In the genomic region with DNA sequence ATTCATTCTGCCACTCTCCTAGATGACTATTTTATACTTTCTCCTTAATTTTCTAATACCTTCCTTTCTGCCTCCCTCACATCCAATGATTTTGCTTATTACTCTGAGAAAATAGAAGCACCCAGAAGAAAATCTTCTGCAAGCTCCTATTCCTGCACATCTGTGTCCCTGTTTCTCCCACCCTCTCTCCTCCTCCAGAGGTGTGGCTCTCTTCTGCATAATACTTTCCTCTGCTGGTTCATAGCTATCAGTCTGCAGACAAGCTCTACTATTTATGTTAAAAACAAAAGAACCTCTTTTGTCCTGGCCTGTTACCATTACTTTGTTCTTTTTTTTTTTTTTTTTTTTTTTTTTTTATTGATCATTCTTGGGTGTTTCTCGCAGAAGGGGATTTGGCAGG, we compare ENCODE assay signal across 28 cellular contexts.
"Had no signal": no experiment of that assay in that cellular context is flagged by ENCODE, and none has a peak within 500 bp of the region (broad histone marks: within the 10 kb centered on the region; RNA-seq: fewer than 3 reads in every experiment).

No MANE protein-coding gene starts in this region.

- H3K27me3 Mint-ChIP-seq: activated naive CD8-positive, alpha-beta T cell; naive B cell; stimulated activated naive B cell treated with anti-CD40 and anti-IgM and Interleukin-4, amounts not matched to agents 10 μg/mL and 1 μg/mL and 100 μg/mL, for 72 hours had no signal

- H3K27me3 ChIP-seq: brain microvascular endothelial cell, esophagus muscularis mucosa, foreskin keratinocyte, heart left ventricle, stomach, thyroid gland, upper lobe of left lung, vagina had no signal

- ATAC-seq: activated T-cell treated with anti-CD3 and anti-CD28 coated beads, Interleukin-2, amount 50 U/mL, for 72 hours; foreskin keratinocyte; heart left ventricle; left ventricle myocardium superior; psoas muscle; stimulated activated naive B cell treated with anti-CD40 and anti-IgM and Interleukin-4, amounts not matched to agents 10 μg/mL and 1 μg/mL and 100 μg/mL, for 72 hours had no signal

- H3K27ac Mint-ChIP-seq: activated naive CD8-positive, alpha-beta T cell; activated T-cell treated with anti-CD3 and anti-CD28 coated beads, Interleukin-2, amount 50 U/mL, for 72 hours; endodermal cell; mesothelial cell of epicardium; nephron progenitor cell; stimulated activated naive B cell treated with anti-CD40 and anti-IgM and Interleukin-4, amounts not matched to agents 10 μg/mL and 1 μg/mL and 100 μg/mL, for 72 hours had no signal

- DNase-seq: activated CD4-positive, alpha-beta T cell treated with anti-CD3 and anti-CD28 coated beads for 4 hours; activated CD4-positive, alpha-beta T cell treated with anti-CD3 and anti-CD28 coated beads, Interleukin-2, amount 50 U/mL, for 4 hours; activated CD4-positive, CD25-positive, alpha-beta regulatory T cell; activated naive CD4-positive, alpha-beta T cell; activated T-cell treated with anti-CD3 and anti-CD28 coated beads for 4 hours; activated T-cell treated with anti-CD3 and anti-CD28 coated beads, Interleukin-2, amount 50 U/mL, for 72 hours; brain microvascular endothelial cell; endodermal cell; foreskin keratinocyte; heart left ventricle; left ventricle myocardium superior; mammary epithelial cell; naive B cell; nephron progenitor cell; psoas muscle; stimulated activated CD4-positive, alpha-beta T cell treated with anti-CD3 and anti-CD28 coated beads, Interleukin-1b, Interleukin-23, amount 100 ng/mL, for 48 hours; stimulated activated CD4-positive, alpha-beta T cell treated with anti-CD3 and anti-CD28 coated beads, Interleukin-4, amount 100 ng/mL, for 4 hours; stimulated activated CD8-positive, alpha-beta memory T cell treated with anti-CD3 and anti-CD28 coated beads, Interleukin-4, amount 100 ng/mL, for 48 hours; stimulated activated naive B cell treated with anti-CD40 and anti-IgM and Interleukin-4, amounts not matched to agents 10 μg/mL and 1 μg/mL and 100 μg/mL, for 72 hours; stomach; thyroid gland; upper lobe of left lung had no signal

- H2AFZ ChIP-seq: parathyroid adenoma had no signal

- H3K9ac ChIP-seq: parathyroid adenoma had no signal

- H3K4me3 ChIP-seq: esophagus muscularis mucosa, heart left ventricle, psoas muscle, smooth muscle cell, stomach, thyroid gland, upper lobe of left lung, vagina had no signal

- H3K36me3 ChIP-seq: brain microvascular endothelial cell, esophagus muscularis mucosa, heart left ventricle, stomach, thyroid gland, upper lobe of left lung, vagina had no signal

- H3K9me3 ChIP-seq: esophagus muscularis mucosa, heart left ventricle, psoas muscle, stomach, thyroid gland, upper lobe of left lung, vagina had no signal

- H3K4me3 Mint-ChIP-seq: activated naive CD8-positive, alpha-beta T cell; activated T-cell treated with anti-CD3 and anti-CD28 coated beads, Interleukin-2, amount 50 U/mL, for 72 hours; endodermal cell; mesothelial cell of epicardium; naive B cell; nephron progenitor cell; stimulated activated naive B cell treated with anti-CD40 and anti-IgM and Interleukin-4, amounts not matched to agents 10 μg/mL and 1 μg/mL and 100 μg/mL, for 72 hours had no signal

- H3K27ac ChIP-seq: brain microvascular endothelial cell, esophagus muscularis mucosa, foreskin keratinocyte, parathyroid adenoma, psoas muscle, thyroid gland, upper lobe of left lung, vagina had no signal

- H3K9me3 Mint-ChIP-seq: activated T-cell treated with anti-CD3 and anti-CD28 coated beads, Interleukin-2, amount 50 U/mL, for 72 hours; endodermal cell; mesothelial cell of epicardium; nephron progenitor cell; stimulated activated naive B cell treated with anti-CD40 and anti-IgM and Interleukin-4, amounts not matched to agents 10 μg/mL and 1 μg/mL and 100 μg/mL, for 72 hours had no signal

- H3K4me2 ChIP-seq: smooth muscle cell had no signal

- H3K36me3 Mint-ChIP-seq: naive B cell had no signal
